11 cellular contexts compared by ENCODE assay signal in the genomic region with DNA sequence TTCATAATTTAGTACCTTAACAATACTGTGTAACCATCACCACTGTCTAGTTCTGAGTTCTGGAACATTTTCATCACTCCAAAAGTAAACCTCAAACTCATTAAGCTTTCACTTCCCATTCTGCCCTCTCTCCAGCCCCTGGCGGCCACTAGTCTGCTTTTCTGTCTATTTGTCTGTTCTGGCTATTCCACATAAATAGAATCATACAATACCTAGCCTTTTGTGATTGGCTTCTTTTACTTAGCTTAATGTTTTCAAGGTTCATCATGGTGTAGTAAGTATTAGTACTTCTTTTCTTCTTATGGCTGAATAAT.
DNase-seq lines count a peak whose midpoint lies in the region; ATAC-seq lines count a peak whose summit lies in the region.
"Had no signal": no experiment of that assay in that cellular context is flagged by ENCODE, and none has a peak within 500 bp of the region (broad histone marks: within the 10 kb centered on the region; RNA-seq: fewer than 3 reads in every experiment).

No MANE protein-coding gene starts in this region.

- POLR2A ChIA-PET in activated CD4-positive, alpha-beta memory T cell treated with anti-CD3 and anti-CD28 coated beads for 36 hours (lab: Charles Lee): no interaction called here
- POLR2A ChIA-PET in activated CD4-positive, alpha-beta memory T cell treated with anti-CD3 and anti-CD28 coated beads, Interleukin-2, amount 10 ng/mL, durations not matched to agents 7 days and 5 days (lab: Charles Lee): no interaction called here
- POLR2A ChIA-PET in naive thymus-derived CD4-positive, alpha-beta T cell (lab: Charles Lee): no interaction called here

- no peaks in the 10 kb centered on the region for H3K27me3 Mint-ChIP-seq in activated CD4-positive, alpha-beta memory T cell treated with anti-CD3 and anti-CD28 coated beads for 36 hours
- H3K27me3 Mint-ChIP-seq in activated CD4-positive, alpha-beta memory T cell treated with anti-CD3 and anti-CD28 coated beads, Interleukin-2, amount 10 ng/mL, durations not matched to agents 7 days and 5 days: no peaks in the 10 kb centered on the region
- H3K27me3 Mint-ChIP-seq in naive thymus-derived CD4-positive, alpha-beta T cell: no peaks in the 10 kb centered on the region
- H3K27me3 Mint-ChIP-seq: IgD-negative memory B cell had no signal

- intact Hi-C loops in activated CD4-positive, alpha-beta memory T cell treated with anti-CD3 and anti-CD28 coated beads for 36 hours (cut with micrococcal nuclease): no loop called here
- intact Hi-C loops in naive thymus-derived CD4-positive, alpha-beta T cell (cut with micrococcal nuclease): no loop called here

- H3K9me3 ChIP-seq in naive thymus-derived CD4-positive, alpha-beta T cell (ENCODE audit: control insufficient read depth in 2 of 3, low read length in 3 of 3): no peaks in the 10 kb centered on the region
- H3K9me3 ChIP-seq: colonic mucosa had no signal

- no peaks in the 10 kb centered on the region for H3K4me1 ChIP-seq in naive thymus-derived CD4-positive, alpha-beta T cell (ENCODE audit: control insufficient read depth in 2 of 2, insufficient read depth in 2 of 2, low read length in 2 of 2)
- H3K4me1 ChIP-seq: colonic mucosa had no signal

- H3K27me3 ChIP-seq in naive thymus-derived CD4-positive, alpha-beta T cell (ENCODE audit: control insufficient read depth in 2 of 2, insufficient read depth in 2 of 2, low read length in 2 of 2): no peaks in the 10 kb centered on the region
- H3K27me3 ChIP-seq: colonic mucosa had no signal

- ATAC-seq in GM21717 (IDR thresholded peaks at IDR 0.05; ENCODE audit: unreplicated experiment) (peak; percentile 96), HG03565 (IDR thresholded peaks at IDR 0.05; ENCODE audit: unreplicated experiment) (peak; percentile 93)
- peak; percentile 34 for ATAC-seq in naive thymus-derived CD4-positive, alpha-beta T cell

- peaks cover 48% of the 10 kb centered on the region for H3K36me3 Mint-ChIP-seq in activated CD4-positive, alpha-beta memory T cell treated with anti-CD3 and anti-CD28 coated beads for 36 hours
- H3K36me3 Mint-ChIP-seq in activated CD4-positive, alpha-beta memory T cell treated with anti-CD3 and anti-CD28 coated beads, Interleukin-2, amount 10 ng/mL, durations not matched to agents 7 days and 5 days (ENCODE audit: low read depth): peaks cover 70% of the 10 kb centered on the region
- H3K36me3 Mint-ChIP-seq in naive thymus-derived CD4-positive, alpha-beta T cell: peaks cover 22 to 72% (median 61%) of the 10 kb centered on the region in 5 donors

- peaks cover 28% of the 10 kb centered on the region for H3K4me1 Mint-ChIP-seq in activated CD4-positive, alpha-beta memory T cell treated with anti-CD3 and anti-CD28 coated beads for 36 hours (ENCODE audit: low read depth)
- H3K4me1 Mint-ChIP-seq in activated CD4-positive, alpha-beta memory T cell treated with anti-CD3 and anti-CD28 coated beads, Interleukin-2, amount 10 ng/mL, durations not matched to agents 7 days and 5 days: peaks cover 3% of the 10 kb centered on the region
- peaks cover 16 to 62% (median 49%) of the 10 kb centered on the region in 7 donors for H3K4me1 Mint-ChIP-seq in naive thymus-derived CD4-positive, alpha-beta T cell

- no peak overlapping the region for H3K27ac Mint-ChIP-seq in activated CD4-positive, alpha-beta memory T cell treated with anti-CD3 and anti-CD28 coated beads for 36 hours
- no peak overlapping the region for H3K27ac Mint-ChIP-seq in activated CD4-positive, alpha-beta memory T cell treated with anti-CD3 and anti-CD28 coated beads, Interleukin-2, amount 10 ng/mL, durations not matched to agents 7 days and 5 days
- H3K27ac Mint-ChIP-seq in naive thymus-derived CD4-positive, alpha-beta T cell: peak overlapping the region in 6 of 9 donors; percentile 48 to 76 (median 64)

- H3K4me3 Mint-ChIP-seq in activated CD4-positive, alpha-beta memory T cell treated with anti-CD3 and anti-CD28 coated beads for 36 hours: no peak overlapping the region
- H3K4me3 Mint-ChIP-seq in activated CD4-positive, alpha-beta memory T cell treated with anti-CD3 and anti-CD28 coated beads, Interleukin-2, amount 10 ng/mL, durations not matched to agents 7 days and 5 days: no peak overlapping the region
- H3K4me3 Mint-ChIP-seq in naive thymus-derived CD4-positive, alpha-beta T cell: no peak overlapping the region

- peaks cover 15 to 70% (median 16%) of the 10 kb centered on the region in 3 experiments for H3K36me3 ChIP-seq in naive thymus-derived CD4-positive, alpha-beta T cell (ENCODE audit: control insufficient read depth in 2 of 3, insufficient read depth in 3 of 3, low read length in 3 of 3)
- H3K36me3 ChIP-seq: colonic mucosa had no signal

- no peaks in the 10 kb centered on the region for H3K9me3 Mint-ChIP-seq in activated CD4-positive, alpha-beta memory T cell treated with anti-CD3 and anti-CD28 coated beads for 36 hours
- H3K9me3 Mint-ChIP-seq in activated CD4-positive, alpha-beta memory T cell treated with anti-CD3 and anti-CD28 coated beads, Interleukin-2, amount 10 ng/mL, durations not matched to agents 7 days and 5 days: no peaks in the 10 kb centered on the region
- H3K9me3 Mint-ChIP-seq in naive thymus-derived CD4-positive, alpha-beta T cell: no peaks in the 10 kb centered on the region
- H3K9me3 Mint-ChIP-seq: IgD-negative memory B cell had no signal

- peak; percentile 35 for DNase-seq in activated CD4-positive, alpha-beta memory T cell treated with anti-CD3 and anti-CD28 coated beads for 36 hours
- DNase-seq in activated CD4-positive, alpha-beta memory T cell treated with anti-CD3 and anti-CD28 coated beads, Interleukin-2, amount 10 ng/mL, durations not matched to agents 7 days and 5 days: no peak
- DNase-seq in naive thymus-derived CD4-positive, alpha-beta T cell: no peak
- DNase-seq in NCI-H146 treated with DMSO at 0.1 percent for 48 hours (lab: John Stamatoyannopoulos, UW; ENCODE audit: unreplicated experiment) (no peak), HUDEP-2 (lab: John Stamatoyannopoulos, UW; ENCODE audit: unreplicated experiment in 76 of 76) (no peak)
- no peak for DNase-seq in activated CD8-positive, alpha-beta memory T cell treated with anti-CD3 and anti-CD28 coated beads, Interleukin-2, amount 50 U/mL, for 48 hours
- DNase-seq: colonic mucosa, T-helper 9 cell had no signal

- CTCF ChIA-PET in activated CD4-positive, alpha-beta memory T cell treated with anti-CD3 and anti-CD28 coated beads for 36 hours (lab: Charles Lee): interaction anchor here (0.9 kb wide), 1 partner anchor 73 kb away, joined by 3 read pairs; no protein-coding TSS in a partner anchor
- CTCF ChIA-PET in activated CD4-positive, alpha-beta memory T cell treated with anti-CD3 and anti-CD28 coated beads, Interleukin-2, amount 10 ng/mL, durations not matched to agents 7 days and 5 days (lab: Charles Lee): no interaction called here
- CTCF ChIA-PET in naive thymus-derived CD4-positive, alpha-beta T cell (lab: Charles Lee): no interaction called here

- no peak overlapping the region for H3K4me3 ChIP-seq in naive thymus-derived CD4-positive, alpha-beta T cell (ENCODE audit: low read length)
- H3K4me3 ChIP-seq: colonic mucosa had no signal

- no peak overlapping the region for H3K27ac ChIP-seq in naive thymus-derived CD4-positive, alpha-beta T cell (ENCODE audit: low read depth, low read length)
- H3K27ac ChIP-seq: colonic mucosa had no signal

Comparison
In these comparisons a context has a peak if more than half of its experiments do, and no peak if none do; other contexts are left out.
1. H3K27ac Mint-ChIP-seq: peak in naive thymus-derived CD4-positive, alpha-beta T cell (6 of 9); none in activated CD4-positive, alpha-beta memory T cell treated with anti-CD3 and anti-CD28 coated beads for 36 hours (single experiment) and activated CD4-positive, alpha-beta memory T cell treated with anti-CD3 and anti-CD28 coated beads, Interleukin-2, amount 10 ng/mL, durations not matched to agents 7 days and 5 days (single experiment).
2. ATAC-seq: peak in every context shown above with its lines; median percentile 96 in GM21717; 93 in HG03565; 34 in naive thymus-derived CD4-positive, alpha-beta T cell.